ENCODE assay signal across 1 cellular context in genomic region chr4:73069338-73070071, GRCh38.
A peak's percentile ranks its signal among the peaks of the same experiment; 100 is the strongest.
TF ChIP-seq lines count a peak whose summit lies in the region.

Gene COX18 (minus strand): TSS chr4:73069716. CDS start chr4:73069649, 67 bp downstream.

TF ChIP-seq in WTC11, 78 proteins besides CTCF, POLR2A, EP300 and RAD21 (continued from another document):
- TF ChIP-seq ZBTB43 (CRISPR knock-in tag; IDR thresholded peaks at IDR 0.05), result 0 out of 2 replicates have a peak, but pooled peaks have one; percentile 68
- peak; percentile 82; the same call in 1 of the 2 replicates for TF ChIP-seq ARID4B (CRISPR knock-in tag; IDR thresholded peaks at IDR 0.05; ENCODE audit: borderline replicate concordance)
- 0 out of 2 replicates have a peak, but pooled peaks have one; percentile 15 for TF ChIP-seq NR2C2 (CRISPR knock-in tag; IDR thresholded peaks at IDR 0.05)
- 0 out of 2 replicates have a peak, but pooled peaks have one; percentile 82 for TF ChIP-seq NR3C1 (CRISPR knock-in tag; conservative IDR thresholded peaks at IDR 0.05; ENCODE audit: low read depth)
- no peak for TF ChIP-seq ATF1 (CRISPR knock-in tag; IDR thresholded peaks at IDR 0.05)
- TF ChIP-seq ZNF219 (CRISPR knock-in tag; IDR thresholded peaks at IDR 0.05; ENCODE audit: borderline replicate concordance), result peak; percentile 33; the same call in 1 of the 2 replicates
- peak; percentile 79; the same call in 1 of the 2 replicates for TF ChIP-seq MYBL2 (CRISPR knock-in tag; IDR thresholded peaks at IDR 0.05)
- TF ChIP-seq FOXK1 (CRISPR knock-in tag; IDR thresholded peaks at IDR 0.05), result peak; percentile 88
- peak; percentile 74; the same call in 1 of the 2 replicates for TF ChIP-seq JUN (CRISPR knock-in tag; IDR thresholded peaks at IDR 0.05)
- no peak for TF ChIP-seq SMAD3 (CRISPR knock-in tag; IDR thresholded peaks at IDR 0.05; ENCODE audit: borderline replicate concordance)
- TF ChIP-seq ESRRA (CRISPR knock-in tag; IDR thresholded peaks at IDR 0.05; ENCODE audit: borderline replicate concordance), result peak; percentile 90
- 0 out of 2 replicates have a peak, but pooled peaks have one; percentile 74 for TF ChIP-seq ATF3 (CRISPR knock-in tag; conservative IDR thresholded peaks at IDR 0.05)
- no peak for TF ChIP-seq PREB (CRISPR knock-in tag; IDR thresholded peaks at IDR 0.05; ENCODE audit: borderline replicate concordance)
- TF ChIP-seq JAZF1 (CRISPR knock-in tag; IDR thresholded peaks at IDR 0.05), result no peak
- no peak for TF ChIP-seq FOXJ3 (CRISPR knock-in tag; IDR thresholded peaks at IDR 0.05; ENCODE audit: borderline replicate concordance)
- TF ChIP-seq MLX (CRISPR knock-in tag; IDR thresholded peaks at IDR 0.05), result no peak
- TF ChIP-seq MAX (CRISPR knock-in tag; IDR thresholded peaks at IDR 0.05), result peak; percentile 97
- 0 out of 2 replicates have a peak, but pooled peaks have one; percentile 65 for TF ChIP-seq ZNF416 (CRISPR knock-in tag; IDR thresholded peaks at IDR 0.05)
- peak; percentile 76; the same call in 1 of the 2 replicates for TF ChIP-seq HMGXB4 (CRISPR knock-in tag; IDR thresholded peaks at IDR 0.05)
- 0 out of 2 replicates have a peak, but pooled peaks have one; percentile 28 for TF ChIP-seq E2F1 (CRISPR knock-in tag; IDR thresholded peaks at IDR 0.05)
- TF ChIP-seq EMX1 (CRISPR knock-in tag; IDR thresholded peaks at IDR 0.05), result peak; percentile 83; the same call in 1 of the 2 replicates
- TF ChIP-seq CREM (CRISPR knock-in tag; IDR thresholded peaks at IDR 0.05), result peak; percentile 97
- peak; percentile 91 for TF ChIP-seq GABPB1 (CRISPR knock-in tag; IDR thresholded peaks at IDR 0.05)
- TF ChIP-seq ZNF317 (CRISPR knock-in tag; IDR thresholded peaks at IDR 0.05; ENCODE audit: borderline replicate concordance, low read depth), result no peak
- peak; percentile 86 for TF ChIP-seq ETV6 (CRISPR knock-in tag; IDR thresholded peaks at IDR 0.05)
- peak; percentile 72; the same call in 1 of the 2 replicates for TF ChIP-seq FOXP1 (CRISPR knock-in tag; IDR thresholded peaks at IDR 0.05; ENCODE audit: borderline replicate concordance)
- peak; percentile 73; the same call in 1 of the 2 replicates for TF ChIP-seq ZNF232 (CRISPR knock-in tag; IDR thresholded peaks at IDR 0.05)
- TF ChIP-seq RELA (CRISPR knock-in tag; IDR thresholded peaks at IDR 0.05; ENCODE audit: borderline replicate concordance), result peak; percentile 84; the same call in 1 of the 2 replicates
- no peak for TF ChIP-seq ZNF532 (CRISPR knock-in tag; IDR thresholded peaks at IDR 0.05; ENCODE audit: borderline replicate concordance)
- TF ChIP-seq NFYB (CRISPR knock-in tag; conservative IDR thresholded peaks at IDR 0.05; ENCODE audit: low read depth), result 0 out of 2 replicates have a peak, but pooled peaks have one; percentile 40
- TF ChIP-seq ATF6 (CRISPR knock-in tag; IDR thresholded peaks at IDR 0.05), result no peak
- no peak for TF ChIP-seq E2F4 (CRISPR knock-in tag; IDR thresholded peaks at IDR 0.05; ENCODE audit: borderline replicate concordance, low read depth)
- peak; percentile 96 for TF ChIP-seq SP1 (CRISPR knock-in tag; conservative IDR thresholded peaks at IDR 0.05)
- TF ChIP-seq ZNF396 (CRISPR knock-in tag; IDR thresholded peaks at IDR 0.05; ENCODE audit: borderline replicate concordance), result no peak
- TF ChIP-seq E2F5 (CRISPR knock-in tag; IDR thresholded peaks at IDR 0.05), result 0 out of 2 replicates have a peak, but pooled peaks have one; percentile 81
- TF ChIP-seq CREB1 (CRISPR knock-in tag; IDR thresholded peaks at IDR 0.05), result peak; percentile 97
- TF ChIP-seq NFE2L1 (CRISPR knock-in tag; IDR thresholded peaks at IDR 0.05), result peak; percentile 81; the same call in 1 of the 2 replicates
